Comparison of ENCODE assay signal across 1 cellular context in the genomic region with DNA sequence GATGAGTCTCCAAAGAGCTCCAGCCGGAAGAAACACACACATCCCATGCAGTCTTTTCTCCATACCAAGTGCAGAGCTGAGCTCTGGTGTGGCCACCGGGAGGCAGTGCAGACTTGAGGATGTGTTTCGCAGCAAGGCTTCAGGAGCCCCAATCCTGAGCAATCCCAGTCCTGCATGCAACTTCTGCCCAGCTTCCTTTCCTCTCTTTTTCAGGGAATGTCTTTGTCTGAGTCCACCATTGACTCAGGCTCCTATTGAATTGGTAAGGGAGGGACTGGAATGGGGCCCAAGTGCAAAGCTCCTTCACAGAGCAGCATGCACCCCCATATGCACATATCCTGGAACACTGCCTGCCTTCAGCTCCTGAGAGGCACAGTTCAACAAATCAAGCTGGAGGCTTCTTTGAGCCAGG.
TF ChIP-seq lines count a peak whose summit lies in the region.

No MANE protein-coding gene starts in this region.

TF ChIP-seq in HepG2, 621 proteins besides CTCF, POLR2A, EP300 and RAD21 (continued from another document):
- TF ChIP-seq, protein P1, sequence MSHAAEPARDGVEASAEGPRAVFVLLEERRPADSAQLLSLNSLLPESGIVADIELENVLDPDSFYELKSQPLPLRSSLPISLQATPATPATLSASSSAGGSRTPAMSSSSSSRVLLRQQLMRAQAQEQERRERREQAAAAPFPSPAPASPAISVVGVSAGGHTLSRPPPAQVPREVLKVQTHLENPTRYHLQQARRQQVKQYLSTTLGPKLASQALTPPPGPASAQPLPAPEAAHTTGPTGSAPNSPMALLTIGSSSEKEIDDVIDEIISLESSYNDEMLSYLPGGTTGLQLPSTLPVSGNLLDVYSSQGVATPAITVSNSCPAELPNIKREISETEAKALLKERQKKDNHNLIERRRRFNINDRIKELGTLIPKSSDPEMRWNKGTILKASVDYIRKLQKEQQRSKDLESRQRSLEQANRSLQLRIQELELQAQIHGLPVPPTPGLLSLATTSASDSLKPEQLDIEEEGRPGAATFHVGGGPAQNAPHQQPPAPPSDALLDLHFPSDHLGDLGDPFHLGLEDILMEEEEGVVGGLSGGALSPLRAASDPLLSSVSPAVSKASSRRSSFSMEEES (CRISPR knock-in tag; IDR thresholded peaks at IDR 0.05) = peak; percentile 47; the same call in 1 of the 2 replicates
- TF ChIP-seq RFXAP (CRISPR knock-in tag; IDR thresholded peaks at IDR 0.05; ENCODE audit: borderline replicate concordance) (no peak), ZNF614 (CRISPR knock-in tag; IDR thresholded peaks at IDR 0.05; ENCODE audit: borderline replicate concordance) (no peak), ZNF12 (CRISPR knock-in tag; IDR thresholded peaks at IDR 0.05) (peak; percentile 54), NFE2L2 (IDR thresholded peaks at IDR 0.05; ENCODE audit: low read length) (0 out of 2 replicates have a peak, but pooled peaks have one; percentile 6), ZNF335 (CRISPR knock-in tag; IDR thresholded peaks at IDR 0.05) (0 out of 2 replicates have a peak, but pooled peaks have one; percentile 25), ZKSCAN1 (IDR thresholded peaks at IDR 0.05; ENCODE audit: low read length) (no peak), NR2F2 (IDR thresholded peaks at IDR 0.05; ENCODE audit: borderline replicate concordance, low read depth) (no peak), ZNF569 (CRISPR knock-in tag; IDR thresholded peaks at IDR 0.05; ENCODE audit: borderline replicate concordance) (no peak)
- TF ChIP-seq, protein P2, sequence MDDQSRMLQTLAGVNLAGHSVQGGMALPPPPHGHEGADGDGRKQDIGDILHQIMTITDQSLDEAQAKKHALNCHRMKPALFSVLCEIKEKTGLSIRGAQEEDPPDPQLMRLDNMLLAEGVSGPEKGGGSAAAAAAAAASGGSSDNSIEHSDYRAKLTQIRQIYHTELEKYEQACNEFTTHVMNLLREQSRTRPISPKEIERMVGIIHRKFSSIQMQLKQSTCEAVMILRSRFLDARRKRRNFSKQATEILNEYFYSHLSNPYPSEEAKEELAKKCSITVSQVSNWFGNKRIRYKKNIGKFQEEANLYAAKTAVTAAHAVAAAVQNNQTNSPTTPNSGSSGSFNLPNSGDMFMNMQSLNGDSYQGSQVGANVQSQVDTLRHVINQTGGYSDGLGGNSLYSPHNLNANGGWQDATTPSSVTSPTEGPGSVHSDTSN (CRISPR knock-in tag; IDR thresholded peaks at IDR 0.05; ENCODE audit: borderline replicate concordance) = no peak
- TF ChIP-seq, protein P3, sequence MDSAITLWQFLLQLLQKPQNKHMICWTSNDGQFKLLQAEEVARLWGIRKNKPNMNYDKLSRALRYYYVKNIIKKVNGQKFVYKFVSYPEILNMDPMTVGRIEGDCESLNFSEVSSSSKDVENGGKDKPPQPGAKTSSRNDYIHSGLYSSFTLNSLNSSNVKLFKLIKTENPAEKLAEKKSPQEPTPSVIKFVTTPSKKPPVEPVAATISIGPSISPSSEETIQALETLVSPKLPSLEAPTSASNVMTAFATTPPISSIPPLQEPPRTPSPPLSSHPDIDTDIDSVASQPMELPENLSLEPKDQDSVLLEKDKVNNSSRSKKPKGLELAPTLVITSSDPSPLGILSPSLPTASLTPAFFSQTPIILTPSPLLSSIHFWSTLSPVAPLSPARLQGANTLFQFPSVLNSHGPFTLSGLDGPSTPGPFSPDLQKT (CRISPR knock-in tag; IDR thresholded peaks at IDR 0.05; ENCODE audit: borderline replicate concordance) = no peak
